ENCODE assay signal across 1 cellular context in genomic region chr22:23608583-23608982, GRCh38.
TF ChIP-seq lines count a peak whose summit lies in the region.

No MANE protein-coding gene starts in this region.

TF ChIP-seq in K562, 482 proteins besides CTCF, POLR2A, EP300 and RAD21 (continued from another document):
- peak; percentile 76 for TF ChIP-seq ATF3 (IDR thresholded peaks at IDR 0.05)
- TF ChIP-seq ATF3 (CRISPR knock-in tag; conservative IDR thresholded peaks at IDR 0.05): no peak
- TF ChIP-seq GABPB1 (CRISPR knock-in tag; IDR thresholded peaks at IDR 0.05): no peak
- no peak for TF ChIP-seq HOMEZ (CRISPR knock-in tag; IDR thresholded peaks at IDR 0.05)
- TF ChIP-seq MBD1 (CRISPR knock-in tag; IDR thresholded peaks at IDR 0.05): no peak
- TF ChIP-seq HNRNPL (IDR thresholded peaks at IDR 0.05; ENCODE audit: low read depth, low read length): no peak
- no peak for TF ChIP-seq ZNF699 (CRISPR knock-in tag; IDR thresholded peaks at IDR 0.05; ENCODE audit: insufficient replicate concordance)
- TF ChIP-seq POLR2AphosphoS5 (IDR thresholded peaks at IDR 0.05; ENCODE audit: control insufficient read depth, insufficient read depth, low read depth, low read length): no peak
- TF ChIP-seq CUX1 (CRISPR knock-in tag; IDR thresholded peaks at IDR 0.05): no peak
- TF ChIP-seq RCOR1 (IDR thresholded peaks at IDR 0.05; ENCODE audit: borderline replicate concordance in 1 of 2, low read depth in 2 of 2, low read length in 2 of 2): peak in 1 of 2 experiments; percentile 60; a peak in 1 of 4 replicates
- peak in 1 of 2 experiments; percentile 61 for TF ChIP-seq AFF1 (IDR thresholded peaks at IDR 0.05; ENCODE audit: low read depth in 1 of 2, partially characterized antibody in 2 of 2)
- TF ChIP-seq REST (CRISPR knock-in tag; IDR thresholded peaks at IDR 0.05; ENCODE audit: low read depth): peak; percentile 95
